ENCODE assay signal across 24 cellular contexts in the genomic region with DNA sequence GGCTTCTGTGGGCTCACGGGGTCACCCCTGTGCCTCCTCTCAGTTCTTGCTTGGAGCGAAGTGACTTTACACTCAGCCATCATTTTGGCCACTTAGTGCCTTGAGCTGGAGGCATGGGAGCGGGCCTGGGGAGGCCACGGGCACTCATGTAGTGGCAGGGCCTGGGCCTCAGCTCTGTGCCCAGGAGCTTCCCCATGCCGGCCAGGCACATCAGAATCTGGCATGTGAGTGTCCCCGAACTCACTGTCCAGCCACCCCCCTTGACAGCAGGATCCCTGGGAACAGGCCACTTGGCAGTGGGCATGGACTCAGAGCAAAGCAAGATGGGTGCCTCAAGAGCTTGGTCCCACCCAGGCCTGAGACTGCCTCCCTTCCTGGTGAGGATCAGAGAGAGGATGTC.
"Had no signal": no experiment of that assay in that cellular context is flagged by ENCODE, and none has a peak within 500 bp of the region (broad histone marks: within the 10 kb centered on the region; RNA-seq: fewer than 3 reads in every experiment).

No MANE protein-coding gene starts in this region.

- H3K27ac ChIP-seq: dorsolateral prefrontal cortex, epithelial cell of prostate, gastrocnemius medialis, left lung, parathyroid adenoma, prostate gland, right atrium auricular region, skin epidermis, spleen, testis, tibial artery had no signal

- FAIRE-seq: colon, keratinocyte had no signal

- H2AFZ ChIP-seq: parathyroid adenoma had no signal

- H3K9me3 ChIP-seq: gastrocnemius medialis, left lung, mucosa of descending colon, prostate gland, right atrium auricular region, spleen, testis, tibial artery had no signal

- H3K4me3 ChIP-seq: dorsolateral prefrontal cortex, gastrocnemius medialis, left lung, mucosa of descending colon, prostate gland, right atrium auricular region, skin epidermis, spleen, testis, tibial artery had no signal

- H3K27me3 ChIP-seq: dorsolateral prefrontal cortex, gastrocnemius medialis, left lung, right atrium auricular region, spleen, testis, tibial artery had no signal

- ATAC-seq: esophagus mucosa; gastrocnemius medialis; left lung; mucosa of descending colon; stimulated activated memory B cell treated with anti-CD40 and anti-IgM and Interleukin-4, amounts not matched to agents 10 μg/mL and 1 μg/mL and 100 μg/mL, for 72 hours; stimulated activated naive CD8-positive, alpha-beta T cell treated with anti-CD3 and anti-CD28 coated beads, Interleukin-15, Interleukin-2, amounts not matched to agents 100 U/mL and 50 U/mL, for 24 hours had no signal

- H3K36me3 ChIP-seq: prostate gland had no signal

- DNase-seq: dorsolateral prefrontal cortex; effector CD4-positive, alpha-beta T cell; foreskin fibroblast; gastrocnemius medialis; head of caudate nucleus; mesenchymal stem cell; mucosa of descending colon; naive B cell; spleen; stimulated activated CD4-positive, alpha-beta T cell treated with anti-CD3 and anti-CD28 coated beads, Interleukin-4, amount 100 ng/mL, for 4 hours; stimulated activated naive CD8-positive, alpha-beta T cell treated with anti-CD3 and anti-CD28 coated beads, Interleukin-15, Interleukin-2, amounts not matched to agents 100 U/mL and 50 U/mL, for 24 hours; substantia nigra; testis; tibial artery had no signal

- H3K4me1 ChIP-seq: gastrocnemius medialis, left lung, parathyroid adenoma, prostate gland, right atrium auricular region, spleen, tibial artery had no signal

- H3K79me2 ChIP-seq: parathyroid adenoma had no signal

- H3K9ac ChIP-seq: parathyroid adenoma had no signal
